11 cellular contexts compared by ENCODE assay signal in genomic region chr15:49901867-49902775, GRCh38.
DNase-seq lines count a peak whose midpoint lies in the region; ATAC-seq, FAIRE-seq and TF ChIP-seq lines count a peak whose summit lies in the region.
"Had no signal": no experiment of that assay in that cellular context is flagged by ENCODE, and none has a peak within 500 bp of the region (broad histone marks: within the 10 kb centered on the region; RNA-seq: fewer than 3 reads in every experiment).

No MANE protein-coding gene starts in this region.

- no peaks in the 10 kb centered on the region for H3K9me3 ChIP-seq in tibial artery
- H3K9me3 ChIP-seq: HAP-1 had no signal

- intact Hi-C loops in tibial artery (cut with DNase I; ENCODE audit: low total_unique reads), result no loop called here

- H3K4me3 ChIP-seq in bronchial epithelial cell (ENCODE audit: low read depth, low read length) (no peak overlapping the region), tibial artery (no peak overlapping the region)
- H3K4me3 ChIP-seq: HAP-1 had no signal

- DNase-seq in DMS 273 (lab: John Stamatoyannopoulos, UW; ENCODE audit: unreplicated experiment) (peak; percentile 0), DMS 273 treated with DMSO at 0.1 percent for 48 hours (lab: John Stamatoyannopoulos, UW) (no peak), bronchial epithelial cell (ENCODE audit: low read depth) (peak; percentile 23), midbrain (lab: John Stamatoyannopoulos, UW) (peak; percentile 57), tibial artery (no peak), H54 (ENCODE audit: insufficient read length, low spot score) (no peak), DMS153 treated with DMSO at 0.1 percent for 48 hours (lab: John Stamatoyannopoulos, UW; ENCODE audit: unreplicated experiment) (no peak)
- DNase-seq: activated naive CD4-positive, alpha-beta T cell treated with anti-CD3 and anti-CD28 coated beads, Interleukin-2, amount 10 ng/mL, durations not matched to agents 7 days and 5 days had no signal

- H3K4me1 ChIP-seq in tibial artery, result peaks cover 0 to 70% (median 13%) of the 10 kb centered on the region in 4 donors

- peak overlapping the region; percentile 66 to 68 for H3K27ac ChIP-seq in tibial artery
- H3K27ac ChIP-seq: 22Rv1 had no signal

- H3K36me3 ChIP-seq in bronchial epithelial cell (ENCODE audit: control insufficient read depth, insufficient read depth, low read length) (no peaks in the 10 kb centered on the region), tibial artery (no peaks in the 10 kb centered on the region)
- H3K36me3 ChIP-seq: HAP-1 had no signal

- TF ChIP-seq CTCF in bronchial epithelial cell (IDR thresholded peaks at IDR 0.05; ENCODE audit: insufficient read depth, low read length, severe bottlenecking), result peak; percentile 6
- peak; percentile 15 to 30 for TF ChIP-seq CTCF in tibial artery (IDR thresholded peaks at IDR 0.05)

- TF ChIP-seq POLR2A in H54 (IDR thresholded peaks at IDR 0.05; ENCODE audit: low read depth, low read length), result no peak

- no peak for ATAC-seq in HG02973 (IDR thresholded peaks at IDR 0.05; ENCODE audit: unreplicated experiment)

- no peak for FAIRE-seq in bronchial epithelial cell (lab: Jason Lieb, UNC)
- FAIRE-seq in H54 (lab: Jason Lieb, UNC), result no peak

- no peaks in the 10 kb centered on the region for H3K27me3 ChIP-seq in bronchial epithelial cell (ENCODE audit: control insufficient read depth, insufficient read depth, low read length)
- H3K27me3 ChIP-seq in tibial artery, result no peaks in the 10 kb centered on the region

Comparison
In these comparisons a context has a peak if more than half of its experiments do, and no peak if none do; other contexts are left out.
1. DNase-seq: peak in DMS 273 (single experiment), bronchial epithelial cell (single experiment) and midbrain (single experiment); none in DMS 273 treated with DMSO at 0.1 percent for 48 hours (single experiment), tibial artery (0 of 2), H54 (single experiment) and DMS153 treated with DMSO at 0.1 percent for 48 hours (single experiment).